Comparison of ENCODE assay signal across 2 cellular contexts in genomic region chr19:16516923-16517610, GRCh38.
TF ChIP-seq lines count a peak whose summit lies in the region.

No MANE protein-coding gene starts in this region.

TF ChIP-seq in IMR-90, 13 proteins besides CTCF, POLR2A, EP300 and RAD21:
- TF ChIP-seq MXI1 (IDR thresholded peaks at IDR 0.05; ENCODE audit: borderline replicate concordance, low read depth, low read length) (no peak), RFX5 (IDR thresholded peaks at IDR 0.05; ENCODE audit: low read depth, low read length) (no peak), USF2 (IDR thresholded peaks at IDR 0.05; ENCODE audit: low read depth, low read length) (no peak), BHLHE40 (IDR thresholded peaks at IDR 0.05; ENCODE audit: low read depth, low read length) (no peak), MAFK (IDR thresholded peaks at IDR 0.05; ENCODE audit: low read depth, low read length) (no peak), CEBPB (IDR thresholded peaks at IDR 0.05; ENCODE audit: low read depth, low read length) (no peak), SMC3 (IDR thresholded peaks at IDR 0.05; ENCODE audit: low read depth, low read length) (no peak)
- TF ChIP-seq, protein P1, sequence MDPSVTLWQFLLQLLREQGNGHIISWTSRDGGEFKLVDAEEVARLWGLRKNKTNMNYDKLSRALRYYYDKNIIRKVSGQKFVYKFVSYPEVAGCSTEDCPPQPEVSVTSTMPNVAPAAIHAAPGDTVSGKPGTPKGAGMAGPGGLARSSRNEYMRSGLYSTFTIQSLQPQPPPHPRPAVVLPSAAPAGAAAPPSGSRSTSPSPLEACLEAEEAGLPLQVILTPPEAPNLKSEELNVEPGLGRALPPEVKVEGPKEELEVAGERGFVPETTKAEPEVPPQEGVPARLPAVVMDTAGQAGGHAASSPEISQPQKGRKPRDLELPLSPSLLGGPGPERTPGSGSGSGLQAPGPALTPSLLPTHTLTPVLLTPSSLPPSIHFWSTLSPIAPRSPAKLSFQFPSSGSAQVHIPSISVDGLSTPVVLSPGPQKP (IDR thresholded peaks at IDR 0.05; ENCODE audit: borderline replicate concordance, low read depth, low read length) = no peak

TF ChIP-seq in H1, 55 proteins besides CTCF, POLR2A, EP300 and RAD21:
- TF ChIP-seq CHD1 (IDR thresholded peaks at IDR 0.05; ENCODE audit: low read depth, low read length) = no peak
- TF ChIP-seq PHF8 (conservative IDR thresholded peaks at IDR 0.05; ENCODE audit: low read depth, low read length) = no peak
- TF ChIP-seq ASH2L (IDR thresholded peaks at IDR 0.05; ENCODE audit: low read length) = no peak
- TF ChIP-seq JUND (IDR thresholded peaks at IDR 0.05; ENCODE audit: low read length) = no peak
- TF ChIP-seq CHD2 (IDR thresholded peaks at IDR 0.05; ENCODE audit: low read length) = no peak
- TF ChIP-seq USF2 (IDR thresholded peaks at IDR 0.05; ENCODE audit: low read length) = no peak
- TF ChIP-seq JUN (IDR thresholded peaks at IDR 0.05; ENCODE audit: low read depth, low read length) = no peak
- no peak for TF ChIP-seq GTF2F1 (IDR thresholded peaks at IDR 0.05; ENCODE audit: borderline replicate concordance, low read depth, low read length)
- no peak for TF ChIP-seq SAP30 (IDR thresholded peaks at IDR 0.05; ENCODE audit: insufficient read depth, insufficient replicate concordance, low read length)
- no peak for TF ChIP-seq CTBP2 (IDR thresholded peaks at IDR 0.05; ENCODE audit: borderline replicate concordance, insufficient read depth, insufficient read length, low read length)
- no peak for TF ChIP-seq CBX5 (IDR thresholded peaks at IDR 0.05; ENCODE audit: low read depth, low read length)
- no peak for TF ChIP-seq MAX (IDR thresholded peaks at IDR 0.05)
TF ChIP-seq in H1: peak in this region for 0.
